In genomic region chr17:4953461-4953961, GRCh38 we compare ENCODE assay signal across 2 cellular contexts.
TF ChIP-seq lines count a peak whose summit lies in the region.

No MANE protein-coding gene starts in this region.

TF ChIP-seq in Ishikawa, 13 proteins besides CTCF, POLR2A, EP300 and RAD21:
- TF ChIP-seq ZBTB7A (IDR thresholded peaks at IDR 0.05; ENCODE audit: low read depth) (no peak), FOXM1 (IDR thresholded peaks at IDR 0.05; ENCODE audit: borderline replicate concordance, low read depth) (no peak), TCF12 (IDR thresholded peaks at IDR 0.05; ENCODE audit: low read depth) (no peak), CREB1 (IDR thresholded peaks at IDR 0.05; ENCODE audit: low read depth) (no peak), TEAD4 (IDR thresholded peaks at IDR 0.05) (no peak; the same call in 1 of the 2 replicates), YY1 (IDR thresholded peaks at IDR 0.05; ENCODE audit: low read depth) (no peak), REST (IDR thresholded peaks at IDR 0.05; ENCODE audit: low read depth) (no peak), MAX (IDR thresholded peaks at IDR 0.05) (no peak; the same call in 1 of the 2 replicates), NFIC (IDR thresholded peaks at IDR 0.05) (no peak; the same call in 1 of the 2 replicates), EGR1 (IDR thresholded peaks at IDR 0.05) (no peak), CEBPB (IDR thresholded peaks at IDR 0.05) (no peak), USF1 (IDR thresholded peaks at IDR 0.05) (no peak), TAF1 (IDR thresholded peaks at IDR 0.05; ENCODE audit: low read depth) (no peak; the same call in 1 of the 2 replicates)

TF ChIP-seq in H1, 55 proteins besides CTCF, POLR2A, EP300 and RAD21:
- TF ChIP-seq SIRT6 (IDR thresholded peaks at IDR 0.05; ENCODE audit: low read length), result no peak
- no peak for TF ChIP-seq TAF1 (IDR thresholded peaks at IDR 0.05; ENCODE audit: low read depth, low read length)
- no peak for TF ChIP-seq CHD1 (IDR thresholded peaks at IDR 0.05; ENCODE audit: low read depth, low read length)
- TF ChIP-seq BACH1 (IDR thresholded peaks at IDR 0.05; ENCODE audit: low read length), result no peak
- TF ChIP-seq ASH2L (IDR thresholded peaks at IDR 0.05; ENCODE audit: low read length), result no peak
- TF ChIP-seq ZNF274 (IDR thresholded peaks at IDR 0.05; ENCODE audit: borderline replicate concordance, extremely low read depth, low read length), result no peak
